27 cellular contexts compared by ENCODE assay signal in the genomic region with DNA sequence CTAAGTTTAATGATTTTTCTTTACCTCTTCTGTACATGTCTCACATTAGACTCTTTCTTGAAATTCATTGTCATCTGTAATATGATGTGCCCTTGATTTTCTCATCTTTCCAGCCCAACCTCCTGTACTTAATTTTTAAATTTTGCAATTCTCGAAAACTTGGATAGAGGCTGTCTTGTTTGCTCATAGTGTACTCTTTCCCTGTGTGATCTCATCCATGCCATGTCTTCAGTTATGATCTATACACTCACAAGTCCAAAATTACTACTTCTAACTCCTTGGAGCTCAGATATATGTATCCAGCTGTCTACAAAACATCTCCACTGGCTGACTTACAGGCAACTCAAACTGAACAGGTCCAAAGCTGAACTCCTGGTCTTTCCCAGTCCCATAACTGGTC. TPM values are rescaled to one million over a fixed set of nuclear protein-coding genes. Genes with fewer than 3 reads are reported as not detected.
A peak's percentile ranks its signal among the peaks of the same experiment; 100 is the strongest.
DNase-seq lines count a peak whose midpoint lies in the region; ATAC-seq and TF ChIP-seq lines count a peak whose summit lies in the region.
"Had no signal": no experiment of that assay in that cellular context is flagged by ENCODE, and none has a peak within 500 bp of the region (broad histone marks: within the 10 kb centered on the region; RNA-seq: fewer than 3 reads in every experiment).

No MANE protein-coding gene starts in this region.

- H3K4ac ChIP-seq in IMR-90 (ENCODE audit: low read depth, low read length), result no peak overlapping the region
- no peak overlapping the region for H3K4ac ChIP-seq in trophoblast cell (ENCODE audit: low read depth, low read length)

- peak overlapping the region; percentile 21; the same call in 1 of the 3 replicates for H2BK15ac ChIP-seq in IMR-90 (ENCODE audit: low read depth, low read length)

- no peak overlapping the region for H4K8ac ChIP-seq in IMR-90 (ENCODE audit: low read depth in 2 of 2, low read length in 2 of 2)
- no peak overlapping the region for H4K8ac ChIP-seq in trophoblast cell (ENCODE audit: low read depth, low read length)

- no peak overlapping the region for H3K23ac ChIP-seq in IMR-90 (ENCODE audit: low read depth, low read length)
- H3K23ac ChIP-seq in trophoblast cell (ENCODE audit: low read length), result no peak overlapping the region

- H4K91ac ChIP-seq in IMR-90 (ENCODE audit: insufficient read depth, low read depth, low read length) (no peak overlapping the region), trophoblast cell (ENCODE audit: low read depth, low read length) (no peak overlapping the region)

- BruUV-seq in IMR-90 (replicated peaks; lab: Mats Ljungman, UMichigan), result no TSS peak

- intact Hi-C loops in IMR-90 (cut with micrococcal nuclease), result no loop called here
- intact Hi-C loops in lower leg skin (cut with DNase I; ENCODE audit: low total_unique reads), result no loop called here

- POLR2A ChIA-PET in IMR-90 (lab: Charles Lee; ENCODE audit: unreplicated experiment), result no interaction called here

- H4K5ac ChIP-seq in IMR-90 (ENCODE audit: low read depth, low read length), result no peak overlapping the region

- no peak overlapping the region for H3K56ac ChIP-seq in IMR-90 (ENCODE audit: extremely low read depth, insufficient read depth, low read length)

- H2BK120ac ChIP-seq in IMR-90 (ENCODE audit: low read depth, low read length) (no peak overlapping the region), trophoblast cell (ENCODE audit: insufficient read depth, low read length, poor library complexity) (peak overlapping the region; percentile 3)

- ATAC-seq in IMR-90 (ENCODE audit: low read depth) (no peak), left lobe of liver (no peak)

- H4K12ac ChIP-seq in trophoblast cell (ENCODE audit: low read depth, low read length), result no peak overlapping the region

- no peak overlapping the region for H3K4me2 ChIP-seq in IMR-90 (ENCODE audit: low read depth, low read length)
- H3K4me2 ChIP-seq in trophoblast cell (ENCODE audit: low read length), result no peak overlapping the region

- TF ChIP-seq RAD21 in IMR-90 (IDR thresholded peaks at IDR 0.05; ENCODE audit: low read length), result no peak

- H3K79me2 ChIP-seq in trophoblast cell (ENCODE audit: control insufficient read depth, insufficient read depth, low read length, poor library complexity), result peaks cover 2% of the 10 kb centered on the region

- in situ Hi-C loops in IMR-90 (cut with MboI; ENCODE audit: low sequenced_read_pairs), result no loop called here

- H3K9me3 ChIP-seq in IMR-90 (ENCODE audit: control insufficient read depth, insufficient read depth, low read length) (no peaks in the 10 kb centered on the region), adipocyte (ENCODE audit: control insufficient read depth, low read length) (no peaks in the 10 kb centered on the region), trophoblast cell (ENCODE audit: insufficient read depth, low read depth, low read length) (no peaks in the 10 kb centered on the region)
- H3K9me3 ChIP-seq: MG63 had no signal

- no peak overlapping the region for H2AK5ac ChIP-seq in IMR-90 (ENCODE audit: low read depth, low read length)
- H2AK5ac ChIP-seq in trophoblast cell (ENCODE audit: low read length), result no peak overlapping the region

- TF ChIP-seq POLR2A in IMR-90 (IDR thresholded peaks at IDR 0.05; ENCODE audit: low read depth, low read length) (no peak), lower leg skin (IDR thresholded peaks at IDR 0.05) (no peak)

- dilution Hi-C loops in IMR-90 (cut with HindIII; ENCODE audit: low sequenced_read_pairs, unreplicated experiment), result no loop called here

- no peaks in the 10 kb centered on the region for H3K9me1 ChIP-seq in IMR-90 (ENCODE audit: insufficient read depth, low read length)

- no peak for DNase-seq in IMR-90
- DNase-seq in adipocyte (ENCODE audit: low read depth), result no peak
- DNase-seq in fibroblast of peridontal ligament (ENCODE audit: extremely low read depth), result peak; percentile 12
- no peak for DNase-seq in trophoblast cell
- no peak for DNase-seq in lower leg skin (ENCODE audit: low spot score in 2 of 2)
- no peak for DNase-seq in GM10266 (ENCODE audit: extremely low spot score)
- DNase-seq in dermis blood vessel endothelial cell, result no peak
- DNase-seq in left lobe of liver (ENCODE audit: low spot score), result no peak
- DNase-seq: C1 segment of cervical spinal cord; CD4-positive, alpha-beta memory T cell; COR-L47; DMS53; GM23248; H9; HFFc6; KG1; MG63; NCI-H2029; NCI-H446; NCI-H524 treated with DMSO at 0.1 percent for 48 hours; NCI-H774; NK-92 treated with Interleukin-12 subunit alpha and Interleukin-12 subunit beta, amount 100 ng/mL, for 24 hours; RPMI8226; SHP77 treated with DMSO at 0.1 percent for 48 hours had no signal

- TF ChIP-seq CTCF in IMR-90 (conservative IDR thresholded peaks at IDR 0.05; ENCODE audit: low read depth, low read length), result no peak
- no peak for TF ChIP-seq CTCF in lower leg skin (IDR thresholded peaks at IDR 0.05)
- TF ChIP-seq CTCF in GM10266 (IDR thresholded peaks at IDR 0.05; ENCODE audit: control insufficient read depth, insufficient read depth, low read depth, missing control alignments), result no peak

- no CpG with 5 or more reads among the region's 1 CpG for WGBS in IMR-90 (ENCODE audit: extremely low coverage in 2 of 2, insufficient read length in 1 of 2), 2 experiments
- no CpG with 5 or more reads among the region's 1 CpG for WGBS in trophoblast cell (ENCODE audit: extremely low coverage, insufficient coverage, insufficient read length)
- whole genome bisulfite sequencing in lower leg skin, 2 donors, result 84 to 92% methylated on average over 1 of the region's 1 CpG

- no peaks in the 10 kb centered on the region for H4K20me1 ChIP-seq in IMR-90 (ENCODE audit: insufficient read depth, low read length)

- H3K4me1 ChIP-seq in IMR-90 (ENCODE audit: control insufficient read depth, insufficient read depth, low read length), result peaks cover 14% of the 10 kb centered on the region
- peaks cover 61% of the 10 kb centered on the region for H3K4me1 ChIP-seq in adipocyte (ENCODE audit: control insufficient read depth, insufficient read depth, low read length)
- H3K4me1 ChIP-seq in trophoblast cell (ENCODE audit: control insufficient read depth in 1 of 2, insufficient read depth in 2 of 2, low read length in 2 of 2), result peaks cover 2 to 6% of the 10 kb centered on the region in 2 experiments

- H3K9ac ChIP-seq in IMR-90 (ENCODE audit: low read depth, low read length) (no peak overlapping the region), adipocyte (ENCODE audit: low read length) (no peak overlapping the region), trophoblast cell (ENCODE audit: low read length) (no peak overlapping the region)
- H3K9ac ChIP-seq: GM23248 had no signal

- H2BK12ac ChIP-seq in trophoblast cell (ENCODE audit: low read length), result no peak overlapping the region

- H2AFZ ChIP-seq in IMR-90 (replicated peaks; ENCODE audit: low read length, poor library complexity) (no peak overlapping the region), trophoblast cell (ENCODE audit: insufficient read depth, low read length, poor library complexity) (no peak overlapping the region)
- H2AFZ ChIP-seq: GM23248 had no signal

- H3K36me3 ChIP-seq in IMR-90 (ENCODE audit: control insufficient read depth, insufficient read depth, low read length), result no peaks in the 10 kb centered on the region
- no peaks in the 10 kb centered on the region for H3K36me3 ChIP-seq in adipocyte (ENCODE audit: control insufficient read depth, insufficient read depth, low read length, severe bottlenecking)
- no peaks in the 10 kb centered on the region for H3K36me3 ChIP-seq in trophoblast cell (ENCODE audit: control insufficient read depth in 1 of 2, insufficient read depth in 2 of 2, low read length in 2 of 2)
- H3K36me3 ChIP-seq: MG63 had no signal

- H3K27ac ChIP-seq in IMR-90 (ENCODE audit: insufficient read depth, low read length) (no peak overlapping the region), trophoblast cell (ENCODE audit: low read depth, low read length) (no peak overlapping the region)
- H3K27ac ChIP-seq: GM23248 had no signal

- H3K27me3 ChIP-seq in IMR-90 (ENCODE audit: control insufficient read depth, insufficient read depth, low read length) (no peaks in the 10 kb centered on the region), adipocyte (replicated peaks; ENCODE audit: control insufficient read depth, insufficient read depth, low read length) (no peaks in the 10 kb centered on the region), trophoblast cell (ENCODE audit: insufficient read depth, low read length) (no peaks in the 10 kb centered on the region)
- H3K27me3 ChIP-seq: MG63 had no signal

- no peaks in the 10 kb centered on the region for H3K79me1 ChIP-seq in IMR-90 (ENCODE audit: low read depth in 1 of 2, low read length in 2 of 2)
- H3K79me1 ChIP-seq in trophoblast cell (ENCODE audit: low read length), result peaks cover 17% of the 10 kb centered on the region

- H3K18ac ChIP-seq in IMR-90 (ENCODE audit: low read depth, low read length) (no peak overlapping the region), trophoblast cell (ENCODE audit: low read length) (no peak overlapping the region)

- H3K14ac ChIP-seq in IMR-90 (replicated peaks; ENCODE audit: low read depth, low read length) (no peak overlapping the region), trophoblast cell (ENCODE audit: low read length) (no peak overlapping the region)

- H2BK5ac ChIP-seq in IMR-90 (ENCODE audit: low read depth, low read length, poor library complexity, severe bottlenecking), result no peak overlapping the region
- no peak overlapping the region for H2BK5ac ChIP-seq in trophoblast cell (ENCODE audit: low read depth, low read length, poor library complexity)

- H3K4me3 ChIP-seq in IMR-90 (ENCODE audit: insufficient read depth, low read depth, low read length), result no peak overlapping the region
- peak overlapping the region; percentile 42 for H3K4me3 ChIP-seq in adipocyte (ENCODE audit: low read length)
- H3K4me3 ChIP-seq in trophoblast cell (ENCODE audit: low read depth, low read length), result no peak overlapping the region
- H3K4me3 ChIP-seq in lower leg skin (ENCODE audit: low read depth, poor library complexity, severe bottlenecking), result no peak overlapping the region
- H3K4me3 ChIP-seq: GM23248, MG63 had no signal

- no peak overlapping the region for H2AK9ac ChIP-seq in IMR-90 (replicated peaks; ENCODE audit: low read depth, low read length, poor library complexity)

- no peak overlapping the region for H2BK20ac ChIP-seq in IMR-90 (ENCODE audit: low read depth, low read length)

- CTCF ChIA-PET in IMR-90 (lab: Yijun Ruan, JAX), result no interaction called here

TF ChIP-seq in IMR-90, 13 proteins besides CTCF, POLR2A, EP300 and RAD21 (continues in another document):
- TF ChIP-seq CEBPB (IDR thresholded peaks at IDR 0.05; ENCODE audit: low read depth, low read length), result no peak
- no peak for TF ChIP-seq MAFK (IDR thresholded peaks at IDR 0.05; ENCODE audit: low read depth, low read length)
- TF ChIP-seq FOS (IDR thresholded peaks at IDR 0.05; ENCODE audit: low read depth, low read length), result no peak
- no peak for TF ChIP-seq RCOR1 (IDR thresholded peaks at IDR 0.05; ENCODE audit: insufficient replicate concordance, low read length)

RNA-seq across cellular contexts. Expression of a gene that starts 42.2 kb away (rescaled TPM):
- total RNA-seq in IMR-90 (2012; rRNA removed), result 0.83 and 1.1 TPM in 2 replicates
- 1.6 and 1.7 TPM in 2 replicates for polyA plus RNA-seq in IMR-90 (2012; rRNA removed)
- polyA plus RNA-seq in IMR-90 (2012; cell fraction: cytosol; rRNA removed), result 0.57 and 0.62 TPM in 2 replicates
- 0.34 and 3.0 TPM in 2 replicates for polyA plus RNA-seq in IMR-90 (2012; cell fraction: nucleus; rRNA removed; ENCODE audit: low replicate concordance)
- polyA plus RNA-seq in trophoblast cell (2013), result 7.8 TPM in 2 replicates
- 1 to 10 TPM; 2.7 to 8.2 (median 5.6) TPM for total RNA-seq in lower leg skin
- 3.4 and 3.7 TPM in 2 replicates for total RNA-seq in dermis blood vessel endothelial cell
- 0.38 TPM for total RNA-seq in left lobe of liver
- total RNA-seq: A673, Daoy, G401, GM23248, HFFc6 had no signal
